26 cellular contexts compared by ENCODE assay signal in genomic region chr2:182941121-182941713, GRCh38.
DNase-seq lines count a peak whose midpoint lies in the region; ATAC-seq, FAIRE-seq and TF ChIP-seq lines count a peak whose summit lies in the region.
"Had no signal": no experiment of that assay in that cellular context is flagged by ENCODE, and none has a peak within 500 bp of the region (broad histone marks: within the 10 kb centered on the region; RNA-seq: fewer than 3 reads in every experiment).

No MANE protein-coding gene starts in this region.

- H3K27ac ChIP-seq in KMS-11, result no peak overlapping the region
- peak overlapping the region; percentile 24 for H3K27ac ChIP-seq in WERI-Rb-1
- H3K27ac ChIP-seq in keratinocyte (ENCODE audit: control insufficient read depth, insufficient read depth, low read length), result peak overlapping the region; percentile 13
- H3K27ac ChIP-seq in spleen, result no peak overlapping the region
- H3K27ac ChIP-seq: C4-2B, dorsolateral prefrontal cortex, prostate gland, SJSA1, skin epidermis, testis had no signal

- no peak overlapping the region for H3K4me3 ChIP-seq in KMS-11 (IDR thresholded peaks at IDR 0.05; ENCODE audit: insufficient read depth, low read depth, low read length)
- no peak overlapping the region for H3K4me3 ChIP-seq in WERI-Rb-1 (ENCODE audit: low read depth, low read length)
- H3K4me3 ChIP-seq in keratinocyte (ENCODE audit: control insufficient read depth in 2 of 3, extremely low read depth in 1 of 3, insufficient read depth in 2 of 3, low read depth in 1 of 3, low read length in 3 of 3), result no peak overlapping the region
- no peak overlapping the region for H3K4me3 ChIP-seq in spleen
- H3K4me3 ChIP-seq: dorsolateral prefrontal cortex, prostate gland, SJSA1, skin epidermis, testis had no signal

- no peak for FAIRE-seq in keratinocyte (lab: Jason Lieb, UNC)
- FAIRE-seq: endothelial cell of umbilical vein, GM18507 had no signal

- no peak overlapping the region for H3K9ac ChIP-seq in KMS-11
- H3K9ac ChIP-seq in keratinocyte (ENCODE audit: control insufficient read depth, extremely low read depth, insufficient read depth, low read length), result no peak overlapping the region

- dilution Hi-C loops in keratinocyte (cut with MboI; ENCODE audit: extremely low pct_ligation_motif_present, low sequenced_read_pairs), result no loop called here

- peak; percentile 27 for DNase-seq in D341Med (ENCODE audit: low spot score)
- no peak for DNase-seq in WERI-Rb-1
- DNase-seq in keratinocyte (ENCODE audit: low read depth, low spot score), result no peak
- no peak for DNase-seq in spleen
- DNase-seq in activated gamma-delta T cell (lab: John Stamatoyannopoulos, UW), result no peak
- DNase-seq: activated CD8-positive, alpha-beta T cell treated with anti-CD3 and anti-CD28 coated beads for 36 hours; activated naive CD4-positive, alpha-beta T cell; amygdala; dorsolateral prefrontal cortex; left ventricle myocardium superior; NCI-H1048; NCI-H1930; NCI-H446; stimulated activated naive B cell treated with anti-CD40 and anti-IgM and Interleukin-4, amounts not matched to agents 10 μg/mL and 1 μg/mL and 100 μg/mL, for 72 hours; testis had no signal

- intact Hi-C loops in spleen (cut with DNase I; ENCODE audit: low total_unique reads), result no loop called here

- no peak for TF ChIP-seq POLR2A in spleen (IDR thresholded peaks at IDR 0.05)

- no peak for ATAC-seq in HG03039 (IDR thresholded peaks at IDR 0.05; ENCODE audit: unreplicated experiment)
- no peak for ATAC-seq in GM19351 (IDR thresholded peaks at IDR 0.05; ENCODE audit: unreplicated experiment)
- ATAC-seq: activated CD4-positive, CD25-positive, alpha-beta regulatory T cell treated with anti-CD3 and anti-CD28 coated beads, Interleukin-2, amount 50 U/mL, for 24 hours; HCT116; left ventricle myocardium superior; stimulated activated naive B cell treated with anti-CD40 and anti-IgM and Interleukin-4, amounts not matched to agents 10 μg/mL and 1 μg/mL and 100 μg/mL, for 72 hours had no signal

- H3K27me3 ChIP-seq in KMS-11 (ENCODE audit: insufficient read depth, low read depth) (no peaks in the 10 kb centered on the region), WERI-Rb-1 (ENCODE audit: insufficient read depth, low read depth, severe bottlenecking) (no peaks in the 10 kb centered on the region), keratinocyte (ENCODE audit: control insufficient read depth, extremely low read depth, insufficient read depth, low read length) (no peaks in the 10 kb centered on the region), spleen (replicated peaks in 1 of 7) (no peaks in the 10 kb centered on the region)
- H3K27me3 ChIP-seq: dorsolateral prefrontal cortex, SJSA1, testis had no signal

- no peaks in the 10 kb centered on the region for H3K9me1 ChIP-seq in keratinocyte (ENCODE audit: control insufficient read depth, extremely low read depth, insufficient read depth, low read length)

- H3K9me3 ChIP-seq in WERI-Rb-1 (ENCODE audit: severe bottlenecking) (no peaks in the 10 kb centered on the region), keratinocyte (ENCODE audit: control insufficient read depth, low read depth, low read length) (no peaks in the 10 kb centered on the region), spleen (no peaks in the 10 kb centered on the region)
- H3K9me3 ChIP-seq: prostate gland, SJSA1, testis had no signal

- H3K36me3 ChIP-seq in KMS-11 (ENCODE audit: insufficient read depth) (no peaks in the 10 kb centered on the region), WERI-Rb-1 (peaks cover 13% of the 10 kb centered on the region), keratinocyte (ENCODE audit: control insufficient read depth in 2 of 2, extremely low read depth in 1 of 2, insufficient read depth in 2 of 2, low read length in 2 of 2) (peaks cover 1 to 14% of the 10 kb centered on the region in 2 experiments), spleen (peaks cover 0 to 8% (median 0%) of the 10 kb centered on the region in 6 donors)
- H3K36me3 ChIP-seq: prostate gland had no signal

- H3K79me2 ChIP-seq in KMS-11 (ENCODE audit: insufficient read depth, low read depth), result no peaks in the 10 kb centered on the region
- H3K79me2 ChIP-seq in keratinocyte (ENCODE audit: control insufficient read depth, insufficient read depth, low read length), result peaks cover 2% of the 10 kb centered on the region

- H3K4me1 ChIP-seq in KMS-11 (ENCODE audit: low read depth, poor library complexity, severe bottlenecking), result peaks cover 38% of the 10 kb centered on the region
- H3K4me1 ChIP-seq in keratinocyte (ENCODE audit: control insufficient read depth, extremely low read depth, insufficient read depth, low read length), result peaks cover 13% of the 10 kb centered on the region
- H3K4me1 ChIP-seq in spleen, result no peaks in the 10 kb centered on the region
- H3K4me1 ChIP-seq: prostate gland, SJSA1, testis had no signal

- H3K4me2 ChIP-seq in KMS-11 (peak overlapping the region; percentile 24; the same call in 1 of the 2 replicates), keratinocyte (ENCODE audit: control insufficient read depth, extremely low read depth, insufficient read depth, low read depth, low read length) (no peak overlapping the region)

- H4K20me1 ChIP-seq in KMS-11 (ENCODE audit: insufficient read depth) (no peaks in the 10 kb centered on the region), keratinocyte (ENCODE audit: control insufficient read depth, extremely low read depth, insufficient read depth, low read length) (no peaks in the 10 kb centered on the region)

- 83 to 92% (median 90%) methylated on average over 2 of the region's 2 CpGs for WGBS in spleen, 5 donors

- TF ChIP-seq CTCF in KMS-11 (conservative IDR thresholded peaks at IDR 0.05; ENCODE audit: low read depth, low read length) (no peak), WERI-Rb-1 (IDR thresholded peaks at IDR 0.05; ENCODE audit: low read depth, low read length) (no peak), keratinocyte (optimal IDR thresholded peaks at IDR 0.05 in 1 of 3, IDR thresholded peaks at IDR 0.05 in 1 of 3, conservative IDR thresholded peaks at IDR 0.05 in 1 of 3; ENCODE audit: extremely low read depth in 1 of 3, insufficient read depth in 2 of 3, low read length in 3 of 3) (no peak), spleen (IDR thresholded peaks at IDR 0.05 in 8 of 11, conservative IDR thresholded peaks at IDR 0.05 in 3 of 11) (no peak)

- H2AFZ ChIP-seq in KMS-11 (ENCODE audit: low read depth) (no peak overlapping the region), keratinocyte (ENCODE audit: control insufficient read depth, low read length) (no peak overlapping the region)

Comparison
In these comparisons a context has a peak if more than half of its experiments do, and no peak if none do; other contexts are left out.
1. H3K27ac ChIP-seq: peak in WERI-Rb-1 (single experiment) and keratinocyte (single experiment); none in KMS-11 (single experiment) and spleen (0 of 8).